In the genomic region with DNA sequence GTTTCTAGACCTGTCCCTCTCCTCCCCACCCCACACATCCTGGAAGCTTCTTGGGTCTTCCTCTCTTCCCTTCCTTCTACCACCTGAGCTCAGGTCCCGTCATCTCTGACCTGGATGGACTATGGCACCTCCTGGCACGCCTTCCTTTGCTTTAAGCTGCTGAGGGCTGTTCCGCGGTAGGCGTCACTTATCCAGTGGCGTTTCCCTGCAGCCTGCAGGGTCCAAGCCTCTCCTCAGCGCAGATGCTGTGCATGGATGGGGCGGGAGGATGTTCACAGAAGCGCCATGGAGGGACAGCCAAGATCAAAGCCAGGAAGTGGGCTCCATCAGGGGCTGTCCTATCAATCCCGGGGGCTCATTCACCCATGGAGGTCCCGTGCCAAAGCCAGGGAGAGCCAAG, we compare ENCODE assay signal across 1 cellular context.
TF ChIP-seq lines count a peak whose summit lies in the region.

No MANE protein-coding gene starts in this region.

TF ChIP-seq in IMR-90, 13 proteins besides CTCF, POLR2A, EP300 and RAD21:
- TF ChIP-seq MAFK (IDR thresholded peaks at IDR 0.05; ENCODE audit: low read depth, low read length) (no peak), RCOR1 (IDR thresholded peaks at IDR 0.05; ENCODE audit: insufficient replicate concordance, low read length) (no peak), MAZ (IDR thresholded peaks at IDR 0.05; ENCODE audit: borderline replicate concordance, low read depth, low read length) (no peak), FOS (IDR thresholded peaks at IDR 0.05; ENCODE audit: low read depth, low read length) (no peak), MXI1 (IDR thresholded peaks at IDR 0.05; ENCODE audit: borderline replicate concordance, low read depth, low read length) (no peak), CHD1 (IDR thresholded peaks at IDR 0.05; ENCODE audit: low read depth, low read length) (no peak), RFX5 (IDR thresholded peaks at IDR 0.05; ENCODE audit: low read depth, low read length) (no peak), ELK1 (IDR thresholded peaks at IDR 0.05; ENCODE audit: borderline replicate concordance, low read depth, low read length) (no peak), BHLHE40 (IDR thresholded peaks at IDR 0.05; ENCODE audit: low read depth, low read length) (no peak), SMC3 (IDR thresholded peaks at IDR 0.05; ENCODE audit: low read depth, low read length) (no peak), CEBPB (IDR thresholded peaks at IDR 0.05; ENCODE audit: low read depth, low read length) (no peak), NFE2L2 (IDR thresholded peaks at IDR 0.05; ENCODE audit: low read depth, low read length) (no peak)
- TF ChIP-seq, protein P1, sequence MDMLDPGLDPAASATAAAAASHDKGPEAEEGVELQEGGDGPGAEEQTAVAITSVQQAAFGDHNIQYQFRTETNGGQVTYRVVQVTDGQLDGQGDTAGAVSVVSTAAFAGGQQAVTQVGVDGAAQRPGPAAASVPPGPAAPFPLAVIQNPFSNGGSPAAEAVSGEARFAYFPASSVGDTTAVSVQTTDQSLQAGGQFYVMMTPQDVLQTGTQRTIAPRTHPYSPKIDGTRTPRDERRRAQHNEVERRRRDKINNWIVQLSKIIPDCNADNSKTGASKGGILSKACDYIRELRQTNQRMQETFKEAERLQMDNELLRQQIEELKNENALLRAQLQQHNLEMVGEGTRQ (IDR thresholded peaks at IDR 0.05; ENCODE audit: low read depth, low read length): no peak
TF ChIP-seq in IMR-90: peak in this region for 0.
